22 cellular contexts compared by ENCODE assay signal in the genomic region with DNA sequence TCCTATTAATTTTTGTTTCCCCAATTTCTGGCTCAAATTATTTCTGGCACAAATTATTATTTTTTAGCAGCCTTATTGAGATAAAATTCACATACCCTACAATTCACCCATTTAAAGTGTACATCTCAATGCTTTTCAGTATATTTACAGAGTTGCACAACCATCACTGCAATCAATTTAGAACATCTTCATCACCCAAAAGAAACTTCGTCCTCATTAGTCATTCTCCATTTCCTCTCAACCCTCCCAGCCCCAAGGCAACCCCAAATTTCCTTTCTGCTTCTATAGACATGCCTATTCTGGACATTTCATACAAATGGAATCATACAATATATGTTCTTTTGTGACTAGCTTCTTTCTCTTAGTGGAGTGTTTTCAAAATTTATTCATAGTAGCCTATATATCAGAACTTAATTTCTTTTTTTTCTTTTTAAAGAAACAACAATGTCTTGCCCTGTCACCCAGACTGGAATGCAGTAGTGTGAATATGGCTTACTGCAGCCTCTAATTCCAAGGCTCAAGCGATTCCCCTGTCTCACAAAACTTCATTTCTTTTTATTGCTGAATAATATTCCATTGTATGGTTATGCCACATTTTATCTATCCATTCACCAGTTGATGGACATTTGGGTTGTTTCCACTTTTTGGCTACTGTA.
"Had no signal": no experiment of that assay in that cellular context is flagged by ENCODE, and none has a peak within 500 bp of the region (broad histone marks: within the 10 kb centered on the region; RNA-seq: fewer than 3 reads in every experiment).

No MANE protein-coding gene starts in this region.

- H3K36me3 ChIP-seq: ascending aorta, cardiac muscle cell, gastroesophageal sphincter, heart left ventricle, left ventricle myocardium inferior, neural progenitor cell, tibial artery had no signal

- H2AFZ ChIP-seq: neural progenitor cell had no signal

- H3K27ac ChIP-seq: ascending aorta, cardiac muscle cell, gastroesophageal sphincter, heart left ventricle, left ventricle myocardium inferior, neural progenitor cell, psoas muscle, tibial artery had no signal

- DNase-seq: activated CD4-positive, alpha-beta T cell treated with anti-CD3 and anti-CD28 coated beads for 48 hours; activated CD4-positive, CD25-positive, alpha-beta regulatory T cell; activated CD8-positive, alpha-beta T cell treated with anti-CD3 and anti-CD28 coated beads for 36 hours; activated naive CD4-positive, alpha-beta T cell treated with anti-CD3 and anti-CD28 coated beads, Interleukin-2, amount 10 ng/mL, durations not matched to agents 7 days and 5 days; activated naive CD8-positive, alpha-beta T cell treated with anti-CD3 and anti-CD28 coated beads, Interleukin-2, amount 50 U/mL, for 24 hours; activated T-cell treated with anti-CD3 and anti-CD28 coated beads, Interleukin-2, amount 50 U/mL, for 24 hours; dermis blood vessel endothelial cell; effector memory CD4-positive, alpha-beta T cell; heart left ventricle; left ventricle myocardium inferior; psoas muscle; right cardiac atrium; stimulated activated naive CD8-positive, alpha-beta T cell treated with anti-CD3 and anti-CD28 coated beads, Interleukin-15, Interleukin-2, amounts not matched to agents 100 U/mL and 50 U/mL, for 24 hours; substantia nigra; T-cell; tibial artery had no signal

- H3K4me1 ChIP-seq: ascending aorta, gastroesophageal sphincter, heart left ventricle, left ventricle myocardium inferior, psoas muscle, tibial artery had no signal

- H3K9ac ChIP-seq: neural progenitor cell had no signal

- H3K4me3 ChIP-seq: ascending aorta, cardiac muscle cell, gastroesophageal sphincter, heart left ventricle, left ventricle myocardium inferior, neural progenitor cell, psoas muscle, skin epidermis, tibial artery had no signal

- H3K4me2 ChIP-seq: neural progenitor cell had no signal

- H3K9me3 ChIP-seq: ascending aorta, gastroesophageal sphincter, heart left ventricle, left ventricle myocardium inferior, psoas muscle, tibial artery had no signal

- ATAC-seq: activated CD8-positive, alpha-beta T cell treated with anti-CD3 and anti-CD28 coated beads for 36 hours; activated naive CD8-positive, alpha-beta T cell treated with anti-CD3 and anti-CD28 coated beads, Interleukin-2, amount 50 U/mL, for 24 hours; gastroesophageal sphincter; heart left ventricle; psoas muscle; right cardiac atrium; stimulated activated naive CD8-positive, alpha-beta T cell treated with anti-CD3 and anti-CD28 coated beads, Interleukin-15, Interleukin-2, amounts not matched to agents 100 U/mL and 50 U/mL, for 24 hours; T-cell had no signal

- FAIRE-seq: endothelial cell of umbilical vein had no signal

- H3K27me3 ChIP-seq: ascending aorta, cardiac muscle cell, neural progenitor cell had no signal
